In genomic region chr12:6775775-6776174, GRCh38 we compare ENCODE assay signal across 1 cellular context.
TF ChIP-seq lines count a peak whose summit lies in the region.

No MANE protein-coding gene starts in this region.

TF ChIP-seq in HepG2, 621 proteins besides CTCF, POLR2A, EP300 and RAD21 (continues in another document):
- TF ChIP-seq SMARCE1 (IDR thresholded peaks at IDR 0.05; ENCODE audit: borderline replicate concordance) (no peak), CERS6 (CRISPR knock-in tag; IDR thresholded peaks at IDR 0.05) (no peak), MNT (IDR thresholded peaks at IDR 0.05) (no peak), RELA (CRISPR knock-in tag; IDR thresholded peaks at IDR 0.05) (no peak), NAIF1 (CRISPR knock-in tag; IDR thresholded peaks at IDR 0.05; ENCODE audit: borderline replicate concordance) (no peak), ZNF280D (CRISPR knock-in tag; IDR thresholded peaks at IDR 0.05) (no peak), TRIM22 (IDR thresholded peaks at IDR 0.05) (no peak), CAMTA2 (CRISPR knock-in tag; IDR thresholded peaks at IDR 0.05; ENCODE audit: borderline replicate concordance) (no peak), MAZ (IDR thresholded peaks at IDR 0.05; ENCODE audit: borderline replicate concordance, low read depth, low read length) (no peak), MAZ (CRISPR knock-in tag; IDR thresholded peaks at IDR 0.05; ENCODE audit: low read depth) (no peak), ZNF710 (CRISPR knock-in tag; IDR thresholded peaks at IDR 0.05; ENCODE audit: borderline replicate concordance) (peak; percentile 66; the same call in 1 of the 2 replicates), NFRKB (IDR thresholded peaks at IDR 0.05) (no peak), FOXC1 (CRISPR knock-in tag; IDR thresholded peaks at IDR 0.05; ENCODE audit: borderline replicate concordance) (no peak), SMARCC2 (IDR thresholded peaks at IDR 0.05) (no peak), REXO4 (CRISPR knock-in tag; IDR thresholded peaks at IDR 0.05; ENCODE audit: borderline replicate concordance) (no peak), ZNF619 (CRISPR knock-in tag; IDR thresholded peaks at IDR 0.05) (no peak), ZNF224 (CRISPR knock-in tag; IDR thresholded peaks at IDR 0.05) (no peak), TEAD2 (CRISPR knock-in tag; IDR thresholded peaks at IDR 0.05) (no peak), ZNF740 (CRISPR knock-in tag; IDR thresholded peaks at IDR 0.05) (no peak), PLRG1 (conservative IDR thresholded peaks at IDR 0.05) (no peak), ZNF275 (CRISPR knock-in tag; IDR thresholded peaks at IDR 0.05; ENCODE audit: borderline replicate concordance) (no peak), SNAPC4 (CRISPR knock-in tag; IDR thresholded peaks at IDR 0.05) (0 out of 2 replicates have a peak, but pooled peaks have one; percentile 38), ERF (CRISPR knock-in tag; IDR thresholded peaks at IDR 0.05) (peak; percentile 76), ZBTB43 (CRISPR knock-in tag; conservative IDR thresholded peaks at IDR 0.05) (0 out of 2 replicates have a peak, but pooled peaks have one; percentile 39), ATM (IDR thresholded peaks at IDR 0.05; ENCODE audit: borderline replicate concordance) (no peak), SP5 (CRISPR knock-in tag; IDR thresholded peaks at IDR 0.05; ENCODE audit: borderline replicate concordance, low read depth) (peak; percentile 98), HNRNPLL (IDR thresholded peaks at IDR 0.05; ENCODE audit: low read depth, low read length, poor library complexity, severe bottlenecking) (no peak), ZBTB14 (CRISPR knock-in tag; IDR thresholded peaks at IDR 0.05) (no peak), ZNF549 (CRISPR knock-in tag; IDR thresholded peaks at IDR 0.05) (no peak), GPN1 (CRISPR knock-in tag; IDR thresholded peaks at IDR 0.05; ENCODE audit: borderline replicate concordance) (no peak), PRDM4 (CRISPR knock-in tag; IDR thresholded peaks at IDR 0.05; ENCODE audit: borderline replicate concordance) (no peak), ZIK1 (CRISPR knock-in tag; IDR thresholded peaks at IDR 0.05; ENCODE audit: borderline replicate concordance, low read depth) (no peak), ZNF160 (CRISPR knock-in tag; IDR thresholded peaks at IDR 0.05) (no peak), KAT2B (IDR thresholded peaks at IDR 0.05; ENCODE audit: borderline replicate concordance, low read depth, low read length) (no peak), ZNF337 (CRISPR knock-in tag; IDR thresholded peaks at IDR 0.05; ENCODE audit: borderline replicate concordance, low read depth) (no peak), ZNF563 (CRISPR knock-in tag; IDR thresholded peaks at IDR 0.05) (no peak)
